8 cellular contexts compared by ENCODE assay signal in the genomic region with DNA sequence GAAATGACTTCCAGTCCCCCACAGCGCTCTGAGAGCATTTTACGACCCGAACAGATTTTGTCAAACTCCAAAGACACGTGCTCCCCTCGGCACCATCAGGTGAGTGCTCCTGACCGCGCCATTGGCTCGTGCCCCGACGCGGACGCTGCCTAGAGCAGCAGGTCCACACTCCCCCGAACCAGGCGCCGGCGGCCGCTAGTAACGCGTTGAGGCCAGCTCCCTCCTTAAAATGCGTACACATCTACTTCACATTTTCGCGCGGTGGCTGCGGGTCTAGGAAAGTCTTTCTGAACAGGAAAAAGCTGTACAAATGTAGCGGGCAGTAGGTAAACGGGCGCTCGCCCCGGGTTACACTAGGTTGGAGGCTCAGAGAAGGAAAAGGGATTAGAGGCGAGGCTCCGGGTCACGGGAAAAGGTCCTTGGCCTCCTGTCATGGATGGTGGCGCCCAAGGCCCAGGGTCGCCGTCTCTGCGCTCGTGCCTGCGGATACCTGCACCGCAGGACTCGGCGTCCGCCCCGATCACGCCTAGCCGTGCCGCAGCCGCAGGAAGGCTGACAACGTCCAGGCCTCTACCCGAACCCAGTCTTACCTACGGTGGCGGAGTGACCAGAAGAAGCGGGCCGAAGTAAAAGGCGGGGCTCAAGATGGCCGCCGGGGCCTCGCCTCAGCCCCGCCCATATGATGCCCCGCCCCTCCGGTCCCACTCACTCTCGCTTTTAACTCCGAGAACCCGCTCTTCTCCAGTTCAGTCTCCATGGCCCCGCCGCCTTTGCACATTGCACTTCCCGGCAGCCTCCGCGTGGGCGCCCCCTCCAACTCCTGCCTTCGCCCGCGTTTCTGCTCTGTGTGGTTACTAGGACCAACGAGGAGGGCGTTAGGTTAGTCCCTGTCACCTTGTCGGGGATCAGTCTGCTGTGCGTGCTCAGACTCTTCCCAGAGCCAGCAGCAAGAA. TPM values are rescaled to one million over a fixed set of nuclear protein-coding genes. Genes with fewer than 3 reads are reported as not detected.
DNase-seq lines count a peak whose midpoint lies in the region; ATAC-seq and TF ChIP-seq lines count a peak whose summit lies in the region.

A gene with protein sequence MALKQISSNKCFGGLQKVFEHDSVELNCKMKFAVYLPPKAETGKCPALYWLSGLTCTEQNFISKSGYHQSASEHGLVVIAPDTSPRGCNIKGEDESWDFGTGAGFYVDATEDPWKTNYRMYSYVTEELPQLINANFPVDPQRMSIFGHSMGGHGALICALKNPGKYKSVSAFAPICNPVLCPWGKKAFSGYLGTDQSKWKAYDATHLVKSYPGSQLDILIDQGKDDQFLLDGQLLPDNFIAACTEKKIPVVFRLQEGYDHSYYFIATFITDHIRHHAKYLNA (minus strand): TSS at position 647 of the 953 bp plus-strand sequence. CDS start 5,748 bp downstream, outside the sequence.

- H3K4me1 ChIP-seq in right atrium auricular region (peaks cover 0 to 22% of the 10 kb centered on the region in 2 donors), uterus (peaks cover 12 to 27% of the 10 kb centered on the region in 2 donors)

- H3K27me3 Mint-ChIP-seq in T-helper 1 cell treated with Interleukin-12 subunit alpha and Interleukin-12 subunit beta and Interleukin-4 antibody, amounts not matched to agents 30 μg/mL and 1 μg/mL, for 36 hours (ENCODE audit: low read depth): peaks cover 7% of the 10 kb centered on the region

- H3K27ac Mint-ChIP-seq in T-helper 1 cell treated with Interleukin-12 subunit alpha and Interleukin-12 subunit beta and Interleukin-4 antibody, amounts not matched to agents 30 μg/mL and 1 μg/mL, for 36 hours: peak within 1 kb of the TSS; percentile 99

- H3K36me3 ChIP-seq in right atrium auricular region (no peaks in the 10 kb centered on the region), uterus (no peaks in the 10 kb centered on the region)

- peak within 1 kb of the TSS; percentile 89 to 98 for H3K27ac ChIP-seq in right atrium auricular region
- H3K27ac ChIP-seq in uterus: peak within 1 kb of the TSS; percentile 86 to 91

- H3K4me3 Mint-ChIP-seq in T-helper 1 cell treated with Interleukin-12 subunit alpha and Interleukin-12 subunit beta and Interleukin-4 antibody, amounts not matched to agents 30 μg/mL and 1 μg/mL, for 36 hours: peak within 1 kb of the TSS; percentile 99

- TF ChIP-seq CTCF in GM13976 (IDR thresholded peaks at IDR 0.05; ENCODE audit: borderline replicate concordance, control extremely low read depth, extremely low read depth, insufficient read depth, missing control alignments) (no peak), right atrium auricular region (IDR thresholded peaks at IDR 0.05) (no peak), uterus (IDR thresholded peaks at IDR 0.05) (no peak)

- ATAC-seq in HG02852 (IDR thresholded peaks at IDR 0.05; ENCODE audit: unreplicated experiment): peak; percentile 92

- H3K4me1 Mint-ChIP-seq in T-helper 1 cell treated with Interleukin-12 subunit alpha and Interleukin-12 subunit beta and Interleukin-4 antibody, amounts not matched to agents 30 μg/mL and 1 μg/mL, for 36 hours (ENCODE audit: low read depth): peaks cover 27% of the 10 kb centered on the region

- H3K36me3 Mint-ChIP-seq in T-helper 1 cell treated with Interleukin-12 subunit alpha and Interleukin-12 subunit beta and Interleukin-4 antibody, amounts not matched to agents 30 μg/mL and 1 μg/mL, for 36 hours (ENCODE audit: low read depth): peaks cover 12% of the 10 kb centered on the region

- H3K9me3 Mint-ChIP-seq in T-helper 1 cell treated with Interleukin-12 subunit alpha and Interleukin-12 subunit beta and Interleukin-4 antibody, amounts not matched to agents 30 μg/mL and 1 μg/mL, for 36 hours: no peaks in the 10 kb centered on the region

- H3K4me3 ChIP-seq in right atrium auricular region: peak within 1 kb of the TSS; percentile 77 to 90
- peak within 1 kb of the TSS; percentile 64 to 80 for H3K4me3 ChIP-seq in uterus

- DNase-seq in GM13976 (ENCODE audit: low spot score): peak; percentile 95
- DNase-seq in NCI-H146 (lab: John Stamatoyannopoulos, UW): peak; percentile 96
- peak in 55 of 56 donors; percentile 34 to 91 (median 81) for DNase-seq in amygdala (lab: John Stamatoyannopoulos, UW)
- peak; percentile 95 for DNase-seq in right atrium auricular region (ENCODE audit: low spot score)
- DNase-seq in pulmonary artery endothelial cell (ENCODE audit: low read depth, low spot score): peak; percentile 57
- peak; percentile 96 to 97 for DNase-seq in uterus

- intact Hi-C loops in uterus (cut with DNase I; ENCODE audit: low total_unique reads): no loop called here

- H3K27me3 ChIP-seq in right atrium auricular region (no peaks in the 10 kb centered on the region), uterus (no peaks in the 10 kb centered on the region)

- in situ Hi-C loops in GM13976 (cut with MboI; ENCODE audit: low sequenced_read_pairs, unreplicated experiment): no loop called here

- peak; percentile 78 to 91 for TF ChIP-seq POLR2A in uterus (IDR thresholded peaks at IDR 0.05)

- H3K9me3 ChIP-seq in right atrium auricular region (no peaks in the 10 kb centered on the region), uterus (no peaks in the 10 kb centered on the region)

RNA-seq across cellular contexts. Expression of the gene that starts here (rescaled TPM):
- total RNA-seq in right atrium auricular region: 100 to 1,000 TPM in 1 of 2 donors, 10 to 100 TPM in 1; 76.3 to 113 TPM
- 84.3 and 90.8 TPM in 2 replicates for total RNA-seq in pulmonary artery endothelial cell
- 100 to 1,000 TPM in 3 of 4 donors, 10 to 100 TPM in 1; 74.3 to 144 (median 124) TPM for total RNA-seq in uterus

Comparison
In these comparisons a context has a peak if more than half of its experiments do, and no peak if none do; other contexts are left out.
1. Peak in every context shown above with its lines: DNase-seq, ATAC-seq, H3K4me3 ChIP-seq and H3K27ac ChIP-seq.